In the genomic region with DNA sequence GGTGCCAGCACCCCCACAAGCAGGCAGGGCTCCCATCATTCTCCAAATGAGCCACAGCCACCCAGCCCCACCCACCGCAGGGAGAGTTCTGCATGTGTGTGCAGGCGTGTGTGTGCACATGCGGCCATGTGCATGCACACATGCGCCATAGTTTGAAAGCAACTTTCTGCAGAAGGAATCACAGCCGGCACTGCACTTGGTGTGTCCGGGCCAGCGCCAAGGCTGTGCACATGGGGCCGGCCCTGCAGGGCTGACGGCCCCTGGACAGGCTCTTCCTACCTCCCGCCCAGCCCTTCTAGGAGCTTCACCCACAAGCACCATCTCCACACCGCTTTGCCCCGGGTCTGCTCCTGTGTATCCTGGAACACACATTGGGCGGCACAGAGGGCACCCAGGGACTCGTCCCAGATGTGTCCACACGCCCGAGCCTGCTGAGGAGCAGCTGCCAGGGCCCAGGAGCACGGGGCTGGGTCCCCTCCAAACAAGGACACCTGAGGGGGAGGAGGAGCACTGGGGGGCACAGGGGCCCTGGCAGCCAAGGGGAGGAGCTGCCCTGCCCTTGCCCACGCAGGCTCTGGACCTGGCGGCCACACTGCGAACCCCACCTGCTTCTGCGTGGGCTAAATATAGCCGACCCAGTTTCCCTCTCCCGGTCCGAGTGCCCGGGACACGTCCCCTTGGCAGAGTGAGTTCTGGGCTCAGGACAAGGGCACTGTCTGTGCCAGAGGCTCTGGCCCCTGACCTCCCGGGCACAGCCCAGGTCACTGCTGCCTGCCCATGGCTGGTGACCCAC, we compare ENCODE assay signal across 12 cellular contexts. TPM values are rescaled to one million over a fixed set of nuclear protein-coding genes. Genes with fewer than 3 reads are reported as not detected.
A peak's percentile ranks its signal among the peaks of the same experiment; 100 is the strongest.
DNase-seq lines count a peak whose midpoint lies in the region; TF ChIP-seq lines count a peak whose summit lies in the region.
"Had no signal": no experiment of that assay in that cellular context is flagged by ENCODE, and none has a peak within 500 bp of the region (broad histone marks: within the 10 kb centered on the region; RNA-seq: fewer than 3 reads in every experiment).

No MANE protein-coding gene starts in this region.

- H4K5ac ChIP-seq in mesendoderm (ENCODE audit: low read length), result no peak overlapping the region

- no peak overlapping the region for H2AK5ac ChIP-seq in mesendoderm (ENCODE audit: low read length)

- no peak for TF ChIP-seq CTCF in VCaP (conservative IDR thresholded peaks at IDR 0.05)
- TF ChIP-seq CTCF in spleen (IDR thresholded peaks at IDR 0.05 in 8 of 11, conservative IDR thresholded peaks at IDR 0.05 in 3 of 11), result no peak

- no peak overlapping the region for H2BK120ac ChIP-seq in mesendoderm (ENCODE audit: low read depth, low read length)

- no peak overlapping the region for H2BK5ac ChIP-seq in mesendoderm (ENCODE audit: low read length)

- H3K4me1 ChIP-seq in spleen (peaks cover 17 to 43% (median 33%) of the 10 kb centered on the region in 6 donors), mesendoderm (ENCODE audit: control insufficient read depth, low read depth, low read length) (no peaks in the 10 kb centered on the region)

- no peak overlapping the region for H2BK15ac ChIP-seq in mesendoderm (replicated peaks; ENCODE audit: low read depth)

- H3K27me3 ChIP-seq in spleen (replicated peaks in 1 of 7), result peaks cover 0 to 71% (median 15%) of the 10 kb centered on the region in 7 donors
- H3K27me3 ChIP-seq in mesendoderm (ENCODE audit: insufficient read depth, low read length, poor library complexity), result no peaks in the 10 kb centered on the region

- H3K4ac ChIP-seq in mesendoderm (ENCODE audit: low read depth, low read length), result no peak overlapping the region

- DNase-seq in HK-2 (ENCODE audit: unreplicated experiment) (peak; percentile 16), iPS-NIHi11 (ENCODE audit: low spot score) (peak; percentile 23), spleen (peak; percentile 70), mesendoderm (no peak), HUDEP-2 (lab: John Stamatoyannopoulos, UW; ENCODE audit: unreplicated experiment in 76 of 76) (no peak), NCI-H1092 treated with DMSO at 0.1 percent for 48 hours (lab: John Stamatoyannopoulos, UW) (no peak)
- DNase-seq: activated CD8-positive, alpha-beta T cell treated with anti-CD3 and anti-CD28 coated beads, Interleukin-2, amount 10 ng/mL, durations not matched to agents 7 days and 5 days; amniotic stem cell; DMS79; Kasumi-1; stimulated activated CD4-positive, alpha-beta T cell treated with anti-CD3 and anti-CD28 coated beads, Interleukin-4, amount 100 ng/mL, for 24 hours had no signal

- no peaks in the 10 kb centered on the region for H3K79me2 ChIP-seq in mesendoderm (ENCODE audit: control insufficient read depth, insufficient read depth, low read length)

- no peaks in the 10 kb centered on the region for H3K79me1 ChIP-seq in mesendoderm (ENCODE audit: low read length)

- H3K9ac ChIP-seq in mesendoderm (ENCODE audit: low read length), result no peak overlapping the region

- H4K8ac ChIP-seq in mesendoderm (ENCODE audit: low read depth, low read length), result no peak overlapping the region

- no peak overlapping the region for H3K4me2 ChIP-seq in mesendoderm (ENCODE audit: low read length)

- no peak overlapping the region for H3K56ac ChIP-seq in mesendoderm (ENCODE audit: low read length)

- H3K18ac ChIP-seq in mesendoderm (ENCODE audit: low read length), result no peak overlapping the region

- no peaks in the 10 kb centered on the region for H3K36me3 ChIP-seq in spleen
- H3K36me3 ChIP-seq in mesendoderm (ENCODE audit: control insufficient read depth, insufficient read depth, low read length), result no peaks in the 10 kb centered on the region

- H3K4me3 ChIP-seq in spleen, result no peak overlapping the region
- H3K4me3 ChIP-seq in mesendoderm (ENCODE audit: low read length), result no peak overlapping the region

- no peak for TF ChIP-seq POLR2A in spleen (IDR thresholded peaks at IDR 0.05)

- intact Hi-C loops in spleen (cut with DNase I; ENCODE audit: low total_unique reads), result no loop called here

- H3K23ac ChIP-seq in mesendoderm (ENCODE audit: low read length), result no peak overlapping the region

- H3K9me3 ChIP-seq in spleen, result no peaks in the 10 kb centered on the region

- 66 to 75% (median 73%) methylated on average over 13 to 27 of the region's 27 CpGs for WGBS in spleen, 5 donors
- WGBS in mesendoderm (ENCODE audit: extremely low coverage, insufficient coverage, low lambda C conversion rate), result no CpG with 5 or more reads among the region's 27 CpGs

- H3K27ac ChIP-seq in VCaP (peak overlapping the region; percentile 88), spleen (no peak overlapping the region), mesendoderm (ENCODE audit: low read depth, low read length) (no peak overlapping the region)

RNA-seq across cellular contexts. Expression of a gene that starts 19.1 kb away (rescaled TPM):
- total RNA-seq in spleen, result 10 to 100 TPM in 1 of 7 donors, 1 to 10 TPM in 6; 2.4 to 12.2 (median 4.4) TPM
- polyA plus RNA-seq in spleen, result under 1 TPM; 0.30 to 0.83 (median 0.41) TPM
- polyA plus RNA-seq in mesendoderm (2013, experiment 1 of 2), result 0.06 TPM
- 0.06 TPM for polyA plus RNA-seq in mesendoderm (2013, experiment 2 of 2)

Comparison
In these comparisons a context has a peak if more than half of its experiments do, and no peak if none do; other contexts are left out.
1. DNase-seq: peak in HK-2 (single experiment), iPS-NIHi11 (single experiment) and spleen (single experiment); none in mesendoderm (single experiment), HUDEP-2 (0 of 76) and NCI-H1092 treated with DMSO at 0.1 percent for 48 hours (single experiment).